Comparison of ENCODE assay signal across 31 cellular contexts in the genomic region with DNA sequence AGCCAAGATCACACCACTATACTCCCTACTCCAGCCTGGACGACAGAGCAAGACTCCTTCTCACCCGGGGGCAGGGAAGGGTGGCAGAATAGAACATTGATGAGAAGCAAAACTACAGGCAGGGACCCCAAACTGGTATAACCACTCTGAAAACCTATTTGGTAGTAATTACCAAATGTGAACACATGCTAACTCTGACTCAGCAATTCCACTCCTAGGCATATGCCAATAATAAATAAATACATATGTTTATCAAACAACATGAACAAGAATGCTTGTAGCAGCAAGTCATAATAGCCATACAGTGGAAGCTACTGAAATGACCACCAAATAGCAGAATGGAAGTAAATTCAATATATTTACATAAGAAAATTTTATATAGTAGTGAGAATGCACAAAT. TPM values are rescaled to one million over a fixed set of nuclear protein-coding genes. Genes with fewer than 3 reads are reported as not detected.
"Had no signal": no experiment of that assay in that cellular context is flagged by ENCODE, and none has a peak within 500 bp of the region (broad histone marks: within the 10 kb centered on the region; RNA-seq: fewer than 3 reads in every experiment).

No MANE protein-coding gene starts in this region.

- ATAC-seq: activated CD4-positive, alpha-beta T cell treated with anti-CD3 and anti-CD28 coated beads for 36 hours; activated CD8-positive, alpha-beta memory T cell treated with anti-CD3 and anti-CD28 coated beads, Interleukin-2, amount 10 ng/mL, durations not matched to agents 7 days and 5 days; activated CD8-positive, alpha-beta T cell treated with anti-CD3 and anti-CD28 coated beads, Interleukin-2, amount 10 ng/mL, durations not matched to agents 7 days and 5 days; activated T-helper 17 cell treated with anti-CD3 and anti-CD28 coated beads, Interleukin-2, amount 50 U/mL, for 72 hours had no signal

- H3K27me3 ChIP-seq: ascending aorta, breast epithelium, cardiac muscle cell, dorsolateral prefrontal cortex, esophagus squamous epithelium had no signal

- H3K4me3 Mint-ChIP-seq: activated CD4-positive, alpha-beta memory T cell treated with anti-CD3 and anti-CD28 coated beads for 36 hours; activated CD4-positive, alpha-beta T cell treated with anti-CD3 and anti-CD28 coated beads for 36 hours; activated CD4-positive, alpha-beta T cell treated with anti-CD3 and anti-CD28 coated beads, Interleukin-2, amount 10 ng/mL, durations not matched to agents 24 days and 14 days; activated CD8-positive, alpha-beta memory T cell treated with anti-CD3 and anti-CD28 coated beads, Interleukin-2, amount 10 ng/mL, durations not matched to agents 7 days and 5 days; activated CD8-positive, alpha-beta T cell treated with anti-CD3 and anti-CD28 coated beads, Interleukin-2, amount 10 ng/mL, durations not matched to agents 7 days and 5 days; activated naive CD8-positive, alpha-beta T cell; activated T-helper 17 cell treated with anti-CD3 and anti-CD28 coated beads, Interleukin-2, amount 50 U/mL, for 72 hours; brain; dendritic cell treated with granulocyte-macrophage colony-stimulating factor and Interleukin-4, amounts not matched to agents 40 ng/mL and 50 ng/mL, for 4 days had no signal

- H3K27ac Mint-ChIP-seq: activated CD4-positive, alpha-beta T cell treated with anti-CD3 and anti-CD28 coated beads for 36 hours; activated CD8-positive, alpha-beta memory T cell treated with anti-CD3 and anti-CD28 coated beads, Interleukin-2, amount 10 ng/mL, durations not matched to agents 7 days and 5 days; dendritic cell treated with granulocyte-macrophage colony-stimulating factor and Interleukin-4, amounts not matched to agents 40 ng/mL and 50 ng/mL, for 4 days had no signal

- H3K4me1 ChIP-seq: ascending aorta, breast epithelium, esophagus squamous epithelium had no signal

- H3K4me3 ChIP-seq: ascending aorta, breast epithelium, cardiac muscle cell, coronary artery, dorsolateral prefrontal cortex, esophagus squamous epithelium had no signal

- DNase-seq: activated CD4-positive, alpha-beta memory T cell treated with anti-CD3 and anti-CD28 coated beads for 36 hours; activated CD4-positive, alpha-beta T cell treated with anti-CD3 and anti-CD28 coated beads for 36 hours; activated CD4-positive, alpha-beta T cell treated with anti-CD3 and anti-CD28 coated beads, Interleukin-2, amount 10 ng/mL, durations not matched to agents 24 days and 14 days; activated CD4-positive, CD25-positive, alpha-beta regulatory T cell; activated CD4-positive, CD25-positive, alpha-beta regulatory T cell treated with anti-CD3 and anti-CD28 coated beads, Interleukin-2, amount 50 U/mL, for 72 hours; activated CD8-positive, alpha-beta memory T cell treated with anti-CD3 and anti-CD28 coated beads, Interleukin-2, amount 10 ng/mL, durations not matched to agents 7 days and 5 days; activated CD8-positive, alpha-beta memory T cell treated with anti-CD3 and anti-CD28 coated beads, Interleukin-2, amount 50 U/mL, for 4 hours; activated CD8-positive, alpha-beta T cell treated with anti-CD3 and anti-CD28 coated beads, Interleukin-2, amount 10 ng/mL, durations not matched to agents 7 days and 5 days; activated effector memory CD4-positive, alpha-beta T cell treated with Interleukin-2 at 50 U/mL for 16 hours; activated gamma-delta T cell treated with Interleukin-2 at 50 U/mL for 16 hours; activated naive CD4-positive, alpha-beta T cell treated with anti-CD3 and anti-CD28 coated beads, Interleukin-2, amount 50 U/mL, for 16 hours; activated naive CD4-positive, alpha-beta T cell treated with Interleukin-2 at 50 U/mL for 16 hours; activated T-cell treated with anti-CD3 and anti-CD28 coated beads, Interleukin-2, amount 50 U/mL, for 1 hour; central memory CD4-positive, alpha-beta T cell; dorsolateral prefrontal cortex; effector memory CD4-positive, alpha-beta T cell; erythroblast; esophagus squamous epithelium; foreskin fibroblast; head of caudate nucleus; T-helper 1 cell; T-helper 2 cell had no signal

- H3K9me3 Mint-ChIP-seq: activated CD4-positive, alpha-beta memory T cell treated with anti-CD3 and anti-CD28 coated beads for 36 hours; activated CD4-positive, alpha-beta T cell treated with anti-CD3 and anti-CD28 coated beads, Interleukin-2, amount 10 ng/mL, durations not matched to agents 24 days and 14 days; activated T-helper 17 cell treated with anti-CD3 and anti-CD28 coated beads, Interleukin-2, amount 50 U/mL, for 72 hours; brain; dendritic cell treated with granulocyte-macrophage colony-stimulating factor and Interleukin-4, amounts not matched to agents 40 ng/mL and 50 ng/mL, for 4 days had no signal

- H3K4me1 Mint-ChIP-seq: activated CD4-positive, alpha-beta T cell treated with anti-CD3 and anti-CD28 coated beads for 36 hours; activated CD8-positive, alpha-beta memory T cell treated with anti-CD3 and anti-CD28 coated beads, Interleukin-2, amount 10 ng/mL, durations not matched to agents 7 days and 5 days; activated T-helper 17 cell treated with anti-CD3 and anti-CD28 coated beads, Interleukin-2, amount 50 U/mL, for 72 hours; brain had no signal

- H3K27me3 Mint-ChIP-seq: activated CD4-positive, alpha-beta memory T cell treated with anti-CD3 and anti-CD28 coated beads for 36 hours; activated CD4-positive, alpha-beta T cell treated with anti-CD3 and anti-CD28 coated beads for 36 hours; activated CD4-positive, alpha-beta T cell treated with anti-CD3 and anti-CD28 coated beads, Interleukin-2, amount 10 ng/mL, durations not matched to agents 24 days and 14 days; activated CD8-positive, alpha-beta memory T cell treated with anti-CD3 and anti-CD28 coated beads, Interleukin-2, amount 10 ng/mL, durations not matched to agents 7 days and 5 days; activated naive CD8-positive, alpha-beta T cell; activated T-helper 17 cell treated with anti-CD3 and anti-CD28 coated beads, Interleukin-2, amount 50 U/mL, for 72 hours; brain; dendritic cell treated with granulocyte-macrophage colony-stimulating factor and Interleukin-4, amounts not matched to agents 40 ng/mL and 50 ng/mL, for 4 days had no signal

- FAIRE-seq: frontal cortex had no signal

- H3K9me3 ChIP-seq: ascending aorta, breast epithelium, esophagus squamous epithelium had no signal

- H3K27ac ChIP-seq: ascending aorta, breast epithelium, cardiac muscle cell, coronary artery, dorsolateral prefrontal cortex, esophagus squamous epithelium had no signal

RNA-seq across cellular contexts. Expression of gene USP50, which starts 31.0 kb away (rescaled TPM):
- total RNA-seq: activated CD4-positive, alpha-beta memory T cell treated with anti-CD3 and anti-CD28 coated beads for 36 hours; activated CD4-positive, alpha-beta T cell treated with anti-CD3 and anti-CD28 coated beads for 36 hours; activated CD8-positive, alpha-beta memory T cell treated with anti-CD3 and anti-CD28 coated beads, Interleukin-2, amount 10 ng/mL, durations not matched to agents 7 days and 5 days; activated CD8-positive, alpha-beta T cell treated with anti-CD3 and anti-CD28 coated beads, Interleukin-2, amount 10 ng/mL, durations not matched to agents 7 days and 5 days; activated T-helper 17 cell treated with anti-CD3 and anti-CD28 coated beads, Interleukin-2, amount 50 U/mL, for 72 hours; ascending aorta; cardiac muscle cell had no signal
- polyA plus RNA-seq: cardiac muscle cell had no signal
